ENCODE assay signal across 8 cellular contexts in genomic region chr20:5950271-5951031, GRCh38. TPM values are rescaled to one million over a fixed set of nuclear protein-coding genes. Genes with fewer than 3 reads are reported as not detected.
A peak's percentile ranks its signal among the peaks of the same experiment; 100 is the strongest.
DNase-seq lines count a peak whose midpoint lies in the region; ATAC-seq lines count a peak whose summit lies in the region.

Gene MCM8, plus strand, starts transcription at chr20:5950652. Its CDS starts 1,364 bp downstream, at chr20:5952016.
Gene TRMT6, minus strand, starts transcription at chr20:5950533. Its CDS starts 128 bp downstream, at chr20:5950405.

- H3K27me3 ChIP-seq in effector memory CD4-positive, alpha-beta T cell (replicated peaks; ENCODE audit: control insufficient read depth, insufficient read depth, low read length, poor library complexity, severe bottlenecking) = no peaks in the 10 kb centered on the region

- H3K4me3 ChIP-seq in effector memory CD4-positive, alpha-beta T cell (ENCODE audit: insufficient read depth, low read depth, low read length, poor library complexity, severe bottlenecking) = peak within 1 kb of the TSS; percentile 74

- peak within 1 kb of the TSS; percentile 79 for H3K27ac ChIP-seq in effector memory CD4-positive, alpha-beta T cell (ENCODE audit: insufficient read depth, low read length, poor library complexity, severe bottlenecking)

- DNase-seq in COLO829 (ENCODE audit: low spot score) = peak; percentile 96
- peak; percentile 96 for DNase-seq in HT-29 (ENCODE audit: low spot score)
- DNase-seq in NK-92 treated with Interleukin-12 subunit alpha and Interleukin-12 subunit beta, amount 100 ng/mL, for 24 hours (lab: John Stamatoyannopoulos, UW) = peak; percentile 97
- peak; percentile 88 to 91 for DNase-seq in activated CD8-positive, alpha-beta memory T cell treated with anti-CD3 and anti-CD28 coated beads for 1 hour (ENCODE audit: extremely low read depth in 1 of 2, low read depth in 1 of 2)
- DNase-seq in effector memory CD4-positive, alpha-beta T cell = peak; percentile 93 to 95 (median 94)
- peak; percentile 96 to 97 for DNase-seq in lung microvascular endothelial cell (ENCODE audit: low read depth in 2 of 2)
- peak; percentile 89 to 93 (median 91) for DNase-seq in stimulated activated CD4-positive, alpha-beta T cell treated with anti-CD3 and anti-CD28 coated beads, TNF-alpha, amount 100 ng/mL, for 4 hours (ENCODE audit: low read depth in 3 of 3)

- no peaks in the 10 kb centered on the region for H3K9me3 ChIP-seq in effector memory CD4-positive, alpha-beta T cell (ENCODE audit: control insufficient read depth, low read length)

- H3K36me3 ChIP-seq in effector memory CD4-positive, alpha-beta T cell (ENCODE audit: control insufficient read depth, insufficient read depth, low read length) = peaks cover 19% of the 10 kb centered on the region

- ATAC-seq in GM21360 (IDR thresholded peaks at IDR 0.05; ENCODE audit: unreplicated experiment) = peak; percentile 96

- peaks cover 10% of the 10 kb centered on the region for H3K4me1 ChIP-seq in effector memory CD4-positive, alpha-beta T cell (ENCODE audit: control insufficient read depth, insufficient read depth, low read length, poor library complexity, severe bottlenecking)

RNA-seq across cellular contexts. Expression of gene MCM8, which starts in this region (rescaled TPM):
- total RNA-seq in HT-29 (2014; rRNA removed; shearing (Covaris generic)) = 11.6 and 14.0 TPM in 2 replicates
- total RNA-seq in lung microvascular endothelial cell = 3.3 and 3.8 TPM in 2 replicates

RNA-seq across cellular contexts. Expression of gene TRMT6, which starts in this region (rescaled TPM):
- total RNA-seq in HT-29 (2014; rRNA removed; shearing (Covaris generic)) = 15.5 and 17.8 TPM in 2 replicates
- total RNA-seq in lung microvascular endothelial cell = 4.4 and 6.0 TPM in 2 replicates

Comparison
In these comparisons a context has a peak if more than half of its experiments do, and no peak if none do; other contexts are left out.
1. Peak in every context shown above with its lines: DNase-seq, ATAC-seq, H3K4me3 ChIP-seq and H3K27ac ChIP-seq.